12 cellular contexts compared by ENCODE assay signal in genomic region chr15:31300208-31300661, GRCh38. TPM values are rescaled to one million over a fixed set of nuclear protein-coding genes. Genes with fewer than 3 reads are reported as not detected.
DNase-seq lines count a peak whose midpoint lies in the region; ATAC-seq and TF ChIP-seq lines count a peak whose summit lies in the region.
"Had no signal": no experiment of that assay in that cellular context is flagged by ENCODE, and none has a peak within 500 bp of the region (broad histone marks: within the 10 kb centered on the region; RNA-seq: fewer than 3 reads in every experiment).

No MANE protein-coding gene starts in this region.

- no peaks in the 10 kb centered on the region for H3K36me3 ChIP-seq in HAP-1 (replicated peaks)

- H3K27me3 ChIP-seq in dorsolateral prefrontal cortex (no peaks in the 10 kb centered on the region), HAP-1 (ENCODE audit: low read depth) (no peaks in the 10 kb centered on the region)

- DNase-seq in Right ventricle myocardium superior (no peak), cardiac septum (ENCODE audit: low spot score) (no peak), dorsolateral prefrontal cortex (peak; percentile 52 to 95 (median 92)), middle frontal gyrus (ENCODE audit: extremely low spot score, low spot score) (peak; percentile 84), HAP-1 (ENCODE audit: low spot score in 2 of 2) (no peak), D341Med (ENCODE audit: low spot score) (no peak)
- DNase-seq: activated CD4-positive, alpha-beta T cell treated with anti-CD3 and anti-CD28 coated beads, Interleukin-2, amount 50 U/mL, for 4 hours; AML-193; stimulated activated CD4-positive, alpha-beta T cell treated with anti-CD3 and anti-CD28 coated beads, Interleukin-15, amount 100 ng/mL, for 24 hours had no signal

- peak in 7 of 56 donors; percentile 9 to 26 (median 15) for TF ChIP-seq CTCF in dorsolateral prefrontal cortex (IDR thresholded peaks at IDR 0.05 in 54 of 56, conservative IDR thresholded peaks at IDR 0.05 in 2 of 56; ENCODE audit: low read depth in 1 of 56, partially characterized antibody in 56 of 56)

- in situ Hi-C loops in HAP-1 (cut with MboI; ENCODE audit: low sequenced_read_pairs), result no loop called here

- H3K4me1 ChIP-seq in HAP-1, result peaks cover 16% of the 10 kb centered on the region

- ATAC-seq in Right ventricle myocardium superior (ENCODE audit: poor library complexity) (peak; percentile 54), GM19397 (IDR thresholded peaks at IDR 0.05; ENCODE audit: unreplicated experiment) (no peak), HG02623 (IDR thresholded peaks at IDR 0.05; ENCODE audit: unreplicated experiment) (no peak)

- H3K4me3 ChIP-seq in dorsolateral prefrontal cortex (peak overlapping the region in 8 of 59 donors; percentile 2 to 43 (median 24)), HAP-1 (no peak overlapping the region)
- H3K4me3 ChIP-seq: coronary artery had no signal

- no peaks in the 10 kb centered on the region for H3K9me3 ChIP-seq in HAP-1

- intact Hi-C loops in Right ventricle myocardium superior (cut with DNase I) (loop anchor here (10.0 kb wide), 1 partner anchor 65 kb away; no protein-coding TSS in a partner anchor), cardiac septum (cut with DNase I) (loop anchor here (5.0 kb wide), 1 partner anchor 63 kb away; no protein-coding TSS in a partner anchor), dorsolateral prefrontal cortex (cut with DNase I) (loop anchor here (1.0 kb wide), 1 partner anchor 20 kb away; no protein-coding TSS in a partner anchor)

- H3K27ac ChIP-seq in dorsolateral prefrontal cortex, result peak overlapping the region; percentile 65 to 99 (median 94)
- H3K27ac ChIP-seq: coronary artery had no signal

RNA-seq across cellular contexts. Expression of gene KLF13, which starts 26.4 kb away (rescaled TPM):
- total RNA-seq in Right ventricle myocardium superior, result 65.7 TPM
- 35.7 TPM for total RNA-seq in cardiac septum
- 100 to 1,000 TPM in 101 of 120 experiments, 10 to 100 TPM in 19; 73.4 to 179 (median 116) TPM for total RNA-seq in dorsolateral prefrontal cortex

Comparison
In these comparisons a context has a peak if more than half of its experiments do, and no peak if none do; other contexts are left out.
1. DNase-seq: peak in dorsolateral prefrontal cortex (10 of 10) and middle frontal gyrus (single experiment); none in Right ventricle myocardium superior (single experiment), cardiac septum (single experiment), HAP-1 (0 of 2) and D341Med (single experiment).